ENCODE assay signal across 27 cellular contexts in the genomic region with DNA sequence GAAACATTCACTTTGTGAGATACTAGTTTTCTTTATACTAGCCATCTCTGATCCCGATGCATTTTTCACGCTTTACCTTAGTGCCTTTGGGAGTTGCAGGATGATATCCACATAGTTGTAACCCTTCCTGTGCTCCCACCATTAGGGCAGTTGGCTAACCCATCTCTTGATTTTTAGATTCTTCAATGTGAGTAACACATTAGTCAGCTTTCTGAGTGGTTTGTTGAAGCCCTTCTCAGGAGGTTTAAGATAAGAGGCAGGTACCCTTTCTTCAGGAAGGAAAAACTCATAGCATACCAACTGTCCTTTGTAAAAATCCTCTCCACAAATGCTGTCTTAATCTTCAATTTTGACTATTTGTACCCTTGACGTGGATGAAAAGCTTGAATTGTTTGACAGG.
"Had no signal": no experiment of that assay in that cellular context is flagged by ENCODE, and none has a peak within 500 bp of the region (broad histone marks: within the 10 kb centered on the region; RNA-seq: fewer than 3 reads in every experiment).

No MANE protein-coding gene starts in this region.

- H3K9me3 Mint-ChIP-seq: natural killer cell; neural progenitor cell; stimulated activated effector memory CD8-positive, alpha-beta T cell treated with anti-CD3 and anti-CD28 coated beads, Interleukin-12 subunit alpha, Interleukin-12 subunit beta, amount 100 ng/mL, for 72 hours had no signal

- H3K4me3 ChIP-seq: neural progenitor cell, ovary, psoas muscle, right lobe of liver, sigmoid colon, stomach, thoracic aorta, thyroid gland, tibial nerve, upper lobe of left lung, vagina had no signal

- H3K27ac Mint-ChIP-seq: natural killer cell; nephron; neural progenitor cell; progenitor cell of endocrine pancreas; stimulated activated effector memory CD8-positive, alpha-beta T cell treated with anti-CD3 and anti-CD28 coated beads, Interleukin-12 subunit alpha, Interleukin-12 subunit beta, amount 100 ng/mL, for 72 hours; stimulated activated naive B cell treated with anti-CD40 and anti-IgM and Interleukin-4, amounts not matched to agents 10 μg/mL and 1 μg/mL and 100 μg/mL, for 72 hours had no signal

- H3K4me3 Mint-ChIP-seq: natural killer cell; nephron; neural progenitor cell; stimulated activated effector memory CD8-positive, alpha-beta T cell treated with anti-CD3 and anti-CD28 coated beads, Interleukin-12 subunit alpha, Interleukin-12 subunit beta, amount 100 ng/mL, for 72 hours; stimulated activated naive B cell treated with anti-CD40 and anti-IgM and Interleukin-4, amounts not matched to agents 10 μg/mL and 1 μg/mL and 100 μg/mL, for 72 hours had no signal

- H3K27me3 ChIP-seq: neural progenitor cell, ovary, right lobe of liver, sigmoid colon, stomach, thyroid gland, tibial nerve, upper lobe of left lung, vagina had no signal

- H3K4me1 Mint-ChIP-seq: natural killer cell; neural progenitor cell; stimulated activated effector memory CD8-positive, alpha-beta T cell treated with anti-CD3 and anti-CD28 coated beads, Interleukin-12 subunit alpha, Interleukin-12 subunit beta, amount 100 ng/mL, for 72 hours had no signal

- ATAC-seq: natural killer cell; psoas muscle; right cardiac atrium; right lobe of liver; stimulated activated effector memory CD8-positive, alpha-beta T cell treated with anti-CD3 and anti-CD28 coated beads, Interleukin-12 subunit alpha, Interleukin-12 subunit beta, amount 100 ng/mL, for 72 hours; stimulated activated naive B cell treated with anti-CD40 and anti-IgM and Interleukin-4, amounts not matched to agents 10 μg/mL and 1 μg/mL and 100 μg/mL, for 72 hours had no signal

- FAIRE-seq: small intestine, urothelium cell line had no signal

- H3K36me3 Mint-ChIP-seq: natural killer cell; neural progenitor cell; stimulated activated effector memory CD8-positive, alpha-beta T cell treated with anti-CD3 and anti-CD28 coated beads, Interleukin-12 subunit alpha, Interleukin-12 subunit beta, amount 100 ng/mL, for 72 hours; stimulated activated naive B cell treated with anti-CD40 and anti-IgM and Interleukin-4, amounts not matched to agents 10 μg/mL and 1 μg/mL and 100 μg/mL, for 72 hours had no signal

- DNase-seq: natural killer cell; occipital lobe; ovary; posterior cingulate gyrus; psoas muscle; right cardiac atrium; right lobe of liver; sigmoid colon; small intestine; stimulated activated CD4-positive, alpha-beta T cell treated with anti-CD3 and anti-CD28 coated beads, Interleukin-15, amount 100 ng/mL, for 24 hours; stimulated activated CD4-positive, alpha-beta T cell treated with anti-CD3 and anti-CD28 coated beads, Interleukin-2, amount 100 ng/mL, for 24 hours; stimulated activated CD4-positive, alpha-beta T cell treated with anti-CD3 and anti-CD28 coated beads, Interleukin-2, amount 100 ng/mL, for 48 hours; stimulated activated CD4-positive, alpha-beta T cell treated with anti-CD3 and anti-CD28 coated beads, Interleukin-4, amount 100 ng/mL, for 24 hours; stimulated activated naive B cell treated with anti-CD40 and anti-IgM and Interleukin-4, amounts not matched to agents 10 μg/mL and 1 μg/mL and 100 μg/mL, for 72 hours; stimulated activated naive CD4-positive, alpha-beta T cell treated with Interleukin-2 at 50 U/mL for 16 hours; stomach; thyroid gland; trophoblast cell; upper lobe of left lung had no signal

- H3K36me3 ChIP-seq: neural progenitor cell, ovary, right lobe of liver, sigmoid colon, stomach, thoracic aorta, thyroid gland, tibial nerve, upper lobe of left lung, vagina had no signal
